ENCODE assay signal across 1 cellular context in genomic region chr5:124790261-124790894, GRCh38.
TF ChIP-seq lines count a peak whose summit lies in the region.

No MANE protein-coding gene starts in this region.

TF ChIP-seq in IMR-90, 13 proteins besides CTCF, POLR2A, EP300 and RAD21 (continued from another document):
- no peak for TF ChIP-seq BHLHE40 (IDR thresholded peaks at IDR 0.05; ENCODE audit: low read depth, low read length)
- TF ChIP-seq CHD1 (IDR thresholded peaks at IDR 0.05; ENCODE audit: low read depth, low read length), result no peak
- TF ChIP-seq MXI1 (IDR thresholded peaks at IDR 0.05; ENCODE audit: borderline replicate concordance, low read depth, low read length), result no peak
- no peak for TF ChIP-seq RFX5 (IDR thresholded peaks at IDR 0.05; ENCODE audit: low read depth, low read length)
- TF ChIP-seq MAFK (IDR thresholded peaks at IDR 0.05; ENCODE audit: low read depth, low read length), result no peak
- no peak for TF ChIP-seq USF2 (IDR thresholded peaks at IDR 0.05; ENCODE audit: low read depth, low read length)
- no peak for TF ChIP-seq RCOR1 (IDR thresholded peaks at IDR 0.05; ENCODE audit: insufficient replicate concordance, low read length)
- no peak for TF ChIP-seq CEBPB (IDR thresholded peaks at IDR 0.05; ENCODE audit: low read depth, low read length)
